In the genomic region with DNA sequence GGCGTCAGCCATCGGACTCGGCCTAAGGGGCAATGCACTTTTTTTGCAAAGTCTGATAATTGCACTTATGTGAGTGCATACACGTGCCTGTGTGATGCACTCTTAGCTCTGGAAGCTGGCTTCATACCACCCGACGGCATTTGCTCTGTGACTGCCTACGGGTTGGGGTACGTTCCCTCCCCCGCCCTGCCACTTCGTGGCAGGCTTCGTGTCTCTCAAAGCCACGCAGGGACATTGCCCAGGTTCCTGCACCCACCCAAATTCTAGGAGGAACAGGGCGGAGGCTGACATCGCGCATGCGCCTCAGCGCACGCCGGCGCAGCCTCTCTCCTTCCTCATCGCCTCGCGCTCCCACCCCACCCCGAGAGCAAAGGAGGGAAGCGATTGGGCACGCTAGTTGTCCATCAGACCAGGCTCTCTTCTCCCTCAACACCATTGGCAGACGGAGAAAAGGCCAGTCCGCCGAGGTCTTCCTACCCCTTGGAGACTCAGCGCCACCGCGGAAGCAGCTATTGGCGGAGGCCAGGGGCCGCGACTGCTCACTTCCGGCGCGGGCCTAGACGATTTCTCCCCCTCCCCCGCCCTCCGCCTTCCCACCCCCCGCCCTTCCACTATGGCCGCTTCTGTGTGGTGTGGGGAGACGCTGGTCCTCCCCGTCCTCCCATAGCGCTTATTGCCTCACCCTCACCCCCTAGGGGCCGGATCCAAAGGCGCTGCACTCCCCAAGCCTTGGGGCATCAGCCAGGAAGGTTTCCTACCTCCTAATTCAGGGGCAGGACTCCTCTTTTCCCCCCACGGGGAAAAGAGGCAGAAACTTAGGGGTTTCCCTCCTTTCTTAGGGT, we compare ENCODE assay signal across 1 cellular context.
TF ChIP-seq lines count a peak whose summit lies in the region.

A gene with protein sequence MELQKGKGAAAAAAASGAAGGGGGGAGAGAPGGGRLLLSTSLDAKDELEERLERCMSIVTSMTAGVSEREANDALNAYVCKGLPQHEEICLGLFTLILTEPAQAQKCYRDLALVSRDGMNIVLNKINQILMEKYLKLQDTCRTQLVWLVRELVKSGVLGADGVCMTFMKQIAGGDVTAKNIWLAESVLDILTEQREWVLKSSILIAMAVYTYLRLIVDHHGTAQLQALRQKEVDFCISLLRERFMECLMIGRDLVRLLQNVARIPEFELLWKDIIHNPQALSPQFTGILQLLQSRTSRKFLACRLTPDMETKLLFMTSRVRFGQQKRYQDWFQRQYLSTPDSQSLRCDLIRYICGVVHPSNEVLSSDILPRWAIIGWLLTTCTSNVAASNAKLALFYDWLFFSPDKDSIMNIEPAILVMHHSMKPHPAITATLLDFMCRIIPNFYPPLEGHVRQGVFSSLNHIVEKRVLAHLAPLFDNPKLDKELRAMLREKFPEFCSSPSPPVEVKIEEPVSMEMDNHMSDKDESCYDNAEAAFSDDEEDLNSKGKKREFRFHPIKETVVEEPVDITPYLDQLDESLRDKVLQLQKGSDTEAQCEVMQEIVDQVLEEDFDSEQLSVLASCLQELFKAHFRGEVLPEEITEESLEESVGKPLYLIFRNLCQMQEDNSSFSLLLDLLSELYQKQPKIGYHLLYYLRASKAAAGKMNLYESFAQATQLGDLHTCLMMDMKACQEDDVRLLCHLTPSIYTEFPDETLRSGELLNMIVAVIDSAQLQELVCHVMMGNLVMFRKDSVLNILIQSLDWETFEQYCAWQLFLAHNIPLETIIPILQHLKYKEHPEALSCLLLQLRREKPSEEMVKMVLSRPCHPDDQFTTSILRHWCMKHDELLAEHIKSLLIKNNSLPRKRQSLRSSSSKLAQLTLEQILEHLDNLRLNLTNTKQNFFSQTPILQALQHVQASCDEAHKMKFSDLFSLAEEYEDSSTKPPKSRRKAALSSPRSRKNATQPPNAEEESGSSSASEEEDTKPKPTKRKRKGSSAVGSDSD (plus strand): TSS at position 588 of the 842 bp plus-strand sequence. CDS start 585 bp downstream, outside the sequence.

TF ChIP-seq in K562, 482 proteins besides CTCF, POLR2A, EP300 and RAD21 (continued from another document):
- TF ChIP-seq, protein P1, sequence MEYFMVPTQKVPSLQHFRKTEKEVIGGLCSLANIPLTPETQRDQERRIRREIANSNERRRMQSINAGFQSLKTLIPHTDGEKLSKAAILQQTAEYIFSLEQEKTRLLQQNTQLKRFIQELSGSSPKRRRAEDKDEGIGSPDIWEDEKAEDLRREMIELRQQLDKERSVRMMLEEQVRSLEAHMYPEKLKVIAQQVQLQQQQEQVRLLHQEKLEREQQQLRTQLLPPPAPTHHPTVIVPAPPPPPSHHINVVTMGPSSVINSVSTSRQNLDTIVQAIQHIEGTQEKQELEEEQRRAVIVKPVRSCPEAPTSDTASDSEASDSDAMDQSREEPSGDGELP (CRISPR knock-in tag; IDR thresholded peaks at IDR 0.05; ENCODE audit: borderline replicate concordance) = peak; percentile 63; the same call in 1 of the 2 replicates
- TF ChIP-seq, protein P2, sequence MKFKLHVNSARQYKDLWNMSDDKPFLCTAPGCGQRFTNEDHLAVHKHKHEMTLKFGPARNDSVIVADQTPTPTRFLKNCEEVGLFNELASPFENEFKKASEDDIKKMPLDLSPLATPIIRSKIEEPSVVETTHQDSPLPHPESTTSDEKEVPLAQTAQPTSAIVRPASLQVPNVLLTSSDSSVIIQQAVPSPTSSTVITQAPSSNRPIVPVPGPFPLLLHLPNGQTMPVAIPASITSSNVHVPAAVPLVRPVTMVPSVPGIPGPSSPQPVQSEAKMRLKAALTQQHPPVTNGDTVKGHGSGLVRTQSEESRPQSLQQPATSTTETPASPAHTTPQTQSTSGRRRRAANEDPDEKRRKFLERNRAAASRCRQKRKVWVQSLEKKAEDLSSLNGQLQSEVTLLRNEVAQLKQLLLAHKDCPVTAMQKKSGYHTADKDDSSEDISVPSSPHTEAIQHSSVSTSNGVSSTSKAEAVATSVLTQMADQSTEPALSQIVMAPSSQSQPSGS (CRISPR knock-in tag; IDR thresholded peaks at IDR 0.05) = no peak
- TF ChIP-seq, protein P3, sequence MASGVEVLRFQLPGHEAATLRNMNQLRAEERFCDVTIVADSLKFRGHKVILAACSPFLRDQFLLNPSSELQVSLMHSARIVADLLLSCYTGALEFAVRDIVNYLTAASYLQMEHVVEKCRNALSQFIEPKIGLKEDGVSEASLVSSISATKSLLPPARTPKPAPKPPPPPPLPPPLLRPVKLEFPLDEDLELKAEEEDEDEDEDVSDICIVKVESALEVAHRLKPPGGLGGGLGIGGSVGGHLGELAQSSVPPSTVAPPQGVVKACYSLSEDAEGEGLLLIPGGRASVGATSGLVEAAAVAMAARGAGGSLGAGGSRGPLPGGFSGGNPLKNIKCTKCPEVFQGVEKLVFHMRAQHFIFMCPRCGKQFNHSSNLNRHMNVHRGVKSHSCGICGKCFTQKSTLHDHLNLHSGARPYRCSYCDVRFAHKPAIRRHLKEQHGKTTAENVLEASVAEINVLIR (CRISPR knock-in tag; IDR thresholded peaks at IDR 0.05) = no peak
- 0 out of 2 replicates have a peak, but pooled peaks have one; percentile 72 for TF ChIP-seq NR4A1 (CRISPR knock-in tag; IDR thresholded peaks at IDR 0.05)
- no peak; the same call in 1 of the 2 replicates for TF ChIP-seq NR4A1 (tag; IDR thresholded peaks at IDR 0.05)
- no peak for TF ChIP-seq ELF4 (CRISPR knock-in tag; IDR thresholded peaks at IDR 0.05)
- TF ChIP-seq DNMT1 (IDR thresholded peaks at IDR 0.05) = no peak
- no peak for TF ChIP-seq CCNT2 (IDR thresholded peaks at IDR 0.05; ENCODE audit: borderline replicate concordance, extremely low read depth, insufficient read length, low read depth, low read length)
- TF ChIP-seq, protein P4, sequence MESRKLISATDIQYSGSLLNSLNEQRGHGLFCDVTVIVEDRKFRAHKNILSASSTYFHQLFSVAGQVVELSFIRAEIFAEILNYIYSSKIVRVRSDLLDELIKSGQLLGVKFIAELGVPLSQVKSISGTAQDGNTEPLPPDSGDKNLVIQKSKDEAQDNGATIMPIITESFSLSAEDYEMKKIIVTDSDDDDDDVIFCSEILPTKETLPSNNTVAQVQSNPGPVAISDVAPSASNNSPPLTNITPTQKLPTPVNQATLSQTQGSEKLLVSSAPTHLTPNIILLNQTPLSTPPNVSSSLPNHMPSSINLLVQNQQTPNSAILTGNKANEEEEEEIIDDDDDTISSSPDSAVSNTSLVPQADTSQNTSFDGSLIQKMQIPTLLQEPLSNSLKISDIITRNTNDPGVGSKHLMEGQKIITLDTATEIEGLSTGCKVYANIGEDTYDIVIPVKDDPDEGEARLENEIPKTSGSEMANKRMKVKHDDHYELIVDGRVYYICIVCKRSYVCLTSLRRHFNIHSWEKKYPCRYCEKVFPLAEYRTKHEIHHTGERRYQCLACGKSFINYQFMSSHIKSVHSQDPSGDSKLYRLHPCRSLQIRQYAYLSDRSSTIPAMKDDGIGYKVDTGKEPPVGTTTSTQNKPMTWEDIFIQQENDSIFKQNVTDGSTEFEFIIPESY (CRISPR knock-in tag; IDR thresholded peaks at IDR 0.05) = peak; percentile 51; the same call in 1 of the 2 replicates
- TF ChIP-seq, protein P5, sequence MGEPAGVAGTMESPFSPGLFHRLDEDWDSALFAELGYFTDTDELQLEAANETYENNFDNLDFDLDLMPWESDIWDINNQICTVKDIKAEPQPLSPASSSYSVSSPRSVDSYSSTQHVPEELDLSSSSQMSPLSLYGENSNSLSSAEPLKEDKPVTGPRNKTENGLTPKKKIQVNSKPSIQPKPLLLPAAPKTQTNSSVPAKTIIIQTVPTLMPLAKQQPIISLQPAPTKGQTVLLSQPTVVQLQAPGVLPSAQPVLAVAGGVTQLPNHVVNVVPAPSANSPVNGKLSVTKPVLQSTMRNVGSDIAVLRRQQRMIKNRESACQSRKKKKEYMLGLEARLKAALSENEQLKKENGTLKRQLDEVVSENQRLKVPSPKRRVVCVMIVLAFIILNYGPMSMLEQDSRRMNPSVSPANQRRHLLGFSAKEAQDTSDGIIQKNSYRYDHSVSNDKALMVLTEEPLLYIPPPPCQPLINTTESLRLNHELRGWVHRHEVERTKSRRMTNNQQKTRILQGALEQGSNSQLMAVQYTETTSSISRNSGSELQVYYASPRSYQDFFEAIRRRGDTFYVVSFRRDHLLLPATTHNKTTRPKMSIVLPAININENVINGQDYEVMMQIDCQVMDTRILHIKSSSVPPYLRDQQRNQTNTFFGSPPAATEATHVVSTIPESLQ (CRISPR knock-in tag; IDR thresholded peaks at IDR 0.05) = no peak; the same call in 1 of the 2 replicates
- no peak for TF ChIP-seq XRCC3 (IDR thresholded peaks at IDR 0.05)
- no peak for TF ChIP-seq CBFA2T2 (conservative IDR thresholded peaks at IDR 0.05)
- TF ChIP-seq ZFP1 (CRISPR knock-in tag; IDR thresholded peaks at IDR 0.05) = no peak
- TF ChIP-seq ESRRB (CRISPR knock-in tag; IDR thresholded peaks at IDR 0.05; ENCODE audit: borderline replicate concordance) = no peak
- no peak for TF ChIP-seq HLTF (IDR thresholded peaks at IDR 0.05)
- no peak for TF ChIP-seq RAD51 (IDR thresholded peaks at IDR 0.05; ENCODE audit: borderline replicate concordance, low read depth)
- no peak for TF ChIP-seq MXI1 (IDR thresholded peaks at IDR 0.05; ENCODE audit: low read depth, low read length)
- no peak for TF ChIP-seq STAT5B (CRISPR knock-in tag; IDR thresholded peaks at IDR 0.05)
- no peak for TF ChIP-seq XRCC4 (IDR thresholded peaks at IDR 0.05; ENCODE audit: extremely low read depth, insufficient read depth, insufficient read length)
- no peak for TF ChIP-seq LEF1 (IDR thresholded peaks at IDR 0.05)
- TF ChIP-seq, protein P6, sequence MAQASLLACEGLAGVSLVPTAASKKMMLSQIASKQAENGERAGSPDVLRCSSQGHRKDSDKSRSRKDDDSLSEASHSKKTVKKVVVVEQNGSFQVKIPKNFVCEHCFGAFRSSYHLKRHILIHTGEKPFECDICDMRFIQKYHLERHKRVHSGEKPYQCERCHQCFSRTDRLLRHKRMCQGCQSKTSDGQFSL (CRISPR knock-in tag; IDR thresholded peaks at IDR 0.05) = no peak; the same call in 1 of the 2 replicates
- TF ChIP-seq, protein P6 (tag; IDR thresholded peaks at IDR 0.05) = peak in 1 of 2 experiments; percentile 52; a peak in 1 of 4 replicates
- no peak for TF ChIP-seq HNRNPLL (IDR thresholded peaks at IDR 0.05; ENCODE audit: low read depth, low read length, poor library complexity, severe bottlenecking)
- TF ChIP-seq CHD4 (IDR thresholded peaks at IDR 0.05; ENCODE audit: insufficient read depth, insufficient replicate concordance, low read depth, low read length, poor library complexity, severe bottlenecking) = no peak
- TF ChIP-seq NCOA2 (IDR thresholded peaks at IDR 0.05; ENCODE audit: partially characterized antibody in 2 of 2) = no peak
- no peak for TF ChIP-seq MCM3 (IDR thresholded peaks at IDR 0.05)
- TF ChIP-seq TARDBP (IDR thresholded peaks at IDR 0.05) = no peak
- no peak for TF ChIP-seq HOXB6 (CRISPR knock-in tag; IDR thresholded peaks at IDR 0.05; ENCODE audit: borderline replicate concordance)
